Comparison of ENCODE assay signal across 29 cellular contexts in the genomic region with DNA sequence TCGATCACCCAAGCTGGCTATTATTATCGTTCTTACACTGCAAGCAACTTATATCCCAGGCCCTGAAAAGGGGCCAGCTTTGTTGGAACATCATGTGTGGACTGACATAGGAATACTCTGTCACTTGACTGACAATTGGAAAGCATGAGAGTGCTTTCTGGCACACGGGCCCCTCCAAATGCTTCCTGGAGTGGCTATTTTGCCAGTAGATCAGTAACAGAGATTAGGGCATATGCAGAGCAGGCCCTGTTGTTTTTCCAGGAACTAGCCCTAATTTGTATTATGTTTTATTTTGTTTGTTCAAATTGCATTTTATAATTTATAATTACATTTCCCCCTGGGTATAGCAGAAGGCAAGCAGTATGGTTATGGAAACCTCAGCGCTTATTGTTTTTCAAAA.
"Had no signal": no experiment of that assay in that cellular context is flagged by ENCODE, and none has a peak within 500 bp of the region (broad histone marks: within the 10 kb centered on the region; RNA-seq: fewer than 3 reads in every experiment).

No MANE protein-coding gene starts in this region.

- H3K9me3 Mint-ChIP-seq: activated naive CD4-positive, alpha-beta T cell treated with anti-CD3 and anti-CD28 coated beads, Interleukin-2, amount 50 U/mL, for 72 hours; activated naive CD8-positive, alpha-beta T cell treated with anti-CD3 and anti-CD28 coated beads, Interleukin-2, amount 50 U/mL, for 24 hours; activated T-cell treated with anti-CD3 and anti-CD28 coated beads, Interleukin-2, amount 50 U/mL, for 24 hours; activated T-helper 1 cell treated with anti-CD3 and anti-CD28 coated beads, Interleukin-12 subunit alpha, Interleukin-12 subunit beta, Interleukin-2, Interleukin-4 antibody, amounts not matched to agents 30 ng/mL and 10 ng/mL and 1 ng/mL, durations not matched to agents 14 hours and 24 hours and 36 hours; T-cell had no signal

- H3K36me3 Mint-ChIP-seq: activated CD8-positive, alpha-beta memory T cell treated with anti-CD3 and anti-CD28 coated beads, Interleukin-2, amount 10 ng/mL, durations not matched to agents 7 days and 5 days; activated naive CD4-positive, alpha-beta T cell treated with anti-CD3 and anti-CD28 coated beads, Interleukin-2, amount 50 U/mL, for 72 hours; T-cell; WTC11 had no signal

- H3K27me3 ChIP-seq: ascending aorta, body of pancreas, MG63, Peyer's patch, SJSA1 had no signal

- DNase-seq: activated CD4-positive, alpha-beta T cell treated with anti-CD3 and anti-CD28 coated beads for 48 hours; activated CD4-positive, alpha-beta T cell treated with anti-CD3 and anti-CD28 coated beads, Interleukin-2, amount 50 U/mL, for 4 hours; activated CD4-positive, CD25-positive, alpha-beta regulatory T cell treated with anti-CD3 and anti-CD28 coated beads, Interleukin-2, amount 50 U/mL, for 72 hours; activated CD8-positive, alpha-beta memory T cell treated with anti-CD3 and anti-CD28 coated beads, Interleukin-2, amount 10 ng/mL, durations not matched to agents 7 days and 5 days; activated CD8-positive, alpha-beta T cell treated with anti-CD3 and anti-CD28 coated beads, Interleukin-2, amount 10 ng/mL, durations not matched to agents 7 days and 5 days; activated effector memory CD4-positive, alpha-beta T cell treated with Interleukin-2 at 50 U/mL for 16 hours; activated naive CD4-positive, alpha-beta T cell; activated naive CD8-positive, alpha-beta T cell treated with anti-CD3 and anti-CD28 coated beads, Interleukin-2, amount 50 U/mL, for 24 hours; activated T-cell treated with anti-CD3 and anti-CD28 coated beads, Interleukin-2, amount 50 U/mL, for 24 hours; amniotic stem cell; body of pancreas; central memory CD4-positive, alpha-beta T cell; MG63; MV-4-11; NCI-H1417 treated with DMSO at 0.1 percent for 48 hours; NCI-H1694; NCI-H2081; NCI-H524; Peyer's patch; SHP77; T-cell; T-helper 2 cell had no signal

- H3K4me3 Mint-ChIP-seq: activated CD8-positive, alpha-beta memory T cell treated with anti-CD3 and anti-CD28 coated beads, Interleukin-2, amount 10 ng/mL, durations not matched to agents 7 days and 5 days; activated CD8-positive, alpha-beta T cell treated with anti-CD3 and anti-CD28 coated beads, Interleukin-2, amount 10 ng/mL, durations not matched to agents 7 days and 5 days; activated naive CD8-positive, alpha-beta T cell treated with anti-CD3 and anti-CD28 coated beads, Interleukin-2, amount 50 U/mL, for 24 hours; activated T-cell treated with anti-CD3 and anti-CD28 coated beads, Interleukin-2, amount 50 U/mL, for 24 hours; activated T-helper 1 cell treated with anti-CD3 and anti-CD28 coated beads, Interleukin-12 subunit alpha, Interleukin-12 subunit beta, Interleukin-2, Interleukin-4 antibody, amounts not matched to agents 30 ng/mL and 10 ng/mL and 1 ng/mL, durations not matched to agents 14 hours and 24 hours and 36 hours; T-cell; WTC11 had no signal

- H3K36me3 ChIP-seq: ascending aorta, MG63, Peyer's patch, SJSA1 had no signal

- H3K4me1 Mint-ChIP-seq: activated CD8-positive, alpha-beta memory T cell treated with anti-CD3 and anti-CD28 coated beads, Interleukin-2, amount 10 ng/mL, durations not matched to agents 7 days and 5 days; activated naive CD8-positive, alpha-beta T cell treated with anti-CD3 and anti-CD28 coated beads, Interleukin-2, amount 50 U/mL, for 24 hours; T-cell had no signal

- H3K27ac ChIP-seq: ascending aorta, body of pancreas, KMS-11, Peyer's patch, SJSA1 had no signal

- H3K9me3 ChIP-seq: ascending aorta, body of pancreas, MG63, Peyer's patch, SJSA1 had no signal

- H3K9ac ChIP-seq: KMS-11 had no signal

- H3K4me1 ChIP-seq: ascending aorta, body of pancreas, Peyer's patch, SJSA1 had no signal

- H3K4me3 ChIP-seq: ascending aorta, body of pancreas, MG63, Peyer's patch, SJSA1 had no signal

- H3K4me2 ChIP-seq: KMS-11 had no signal

- H3K27ac Mint-ChIP-seq: activated CD8-positive, alpha-beta memory T cell treated with anti-CD3 and anti-CD28 coated beads, Interleukin-2, amount 10 ng/mL, durations not matched to agents 7 days and 5 days; activated CD8-positive, alpha-beta T cell treated with anti-CD3 and anti-CD28 coated beads, Interleukin-2, amount 10 ng/mL, durations not matched to agents 7 days and 5 days; activated naive CD4-positive, alpha-beta T cell treated with anti-CD3 and anti-CD28 coated beads, Interleukin-2, amount 50 U/mL, for 72 hours; activated naive CD8-positive, alpha-beta T cell treated with anti-CD3 and anti-CD28 coated beads, Interleukin-2, amount 50 U/mL, for 24 hours; activated T-cell treated with anti-CD3 and anti-CD28 coated beads, Interleukin-2, amount 50 U/mL, for 24 hours; activated T-helper 1 cell treated with anti-CD3 and anti-CD28 coated beads, Interleukin-12 subunit alpha, Interleukin-12 subunit beta, Interleukin-2, Interleukin-4 antibody, amounts not matched to agents 30 ng/mL and 10 ng/mL and 1 ng/mL, durations not matched to agents 14 hours and 24 hours and 36 hours; T-cell; WTC11 had no signal

- FAIRE-seq: bronchial epithelial cell had no signal

- ATAC-seq: activated CD8-positive, alpha-beta memory T cell treated with anti-CD3 and anti-CD28 coated beads, Interleukin-2, amount 10 ng/mL, durations not matched to agents 7 days and 5 days; activated CD8-positive, alpha-beta T cell treated with anti-CD3 and anti-CD28 coated beads, Interleukin-2, amount 10 ng/mL, durations not matched to agents 7 days and 5 days; activated naive CD4-positive, alpha-beta T cell treated with anti-CD3 and anti-CD28 coated beads, Interleukin-2, amount 50 U/mL, for 72 hours; activated naive CD8-positive, alpha-beta T cell treated with anti-CD3 and anti-CD28 coated beads, Interleukin-2, amount 50 U/mL, for 24 hours; body of pancreas; T-cell; WTC11 had no signal
